ENCODE assay signal across 8 cellular contexts in the genomic region with DNA sequence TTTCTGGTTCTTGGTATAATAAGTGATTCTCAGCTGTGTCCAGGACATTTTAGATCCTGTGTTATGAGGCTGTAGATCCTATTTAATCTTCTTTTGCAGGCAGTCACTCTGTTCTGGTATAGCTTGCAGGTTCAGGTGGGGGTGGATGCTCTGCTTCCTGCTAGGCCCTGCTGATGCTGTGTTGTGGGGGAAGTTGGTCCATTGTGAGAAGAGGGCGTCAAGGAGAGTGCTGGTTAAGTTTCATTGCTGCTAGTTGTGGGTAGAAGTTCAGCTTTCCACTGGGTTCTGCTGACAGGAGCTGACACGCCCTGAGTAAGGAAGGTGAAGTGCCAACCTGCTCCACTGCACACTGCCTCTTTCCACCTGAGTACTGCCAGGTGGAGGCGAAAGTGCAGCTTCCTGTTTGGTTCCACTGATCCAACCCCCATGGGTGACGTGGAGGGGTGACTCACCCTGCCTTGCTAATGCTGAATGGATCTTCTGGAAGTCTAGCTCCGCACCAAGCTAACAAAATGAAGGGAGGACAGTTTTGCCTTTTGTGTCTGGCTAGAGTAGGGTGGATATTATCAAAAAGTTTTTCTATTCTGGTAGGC. TPM values are rescaled to one million over a fixed set of nuclear protein-coding genes. Genes with fewer than 3 reads are reported as not detected.
A peak's percentile ranks its signal among the peaks of the same experiment; 100 is the strongest.
DNase-seq lines count a peak whose midpoint lies in the region; ATAC-seq and TF ChIP-seq lines count a peak whose summit lies in the region.

No MANE protein-coding gene starts in this region.

- no peak overlapping the region for H3K4me3 ChIP-seq in CD4-positive, alpha-beta memory T cell (ENCODE audit: low read length in 2 of 2)
- no peak overlapping the region for H3K4me3 ChIP-seq in endodermal cell (ENCODE audit: low read length)
- no peak overlapping the region for H3K4me3 ChIP-seq in A673 (ENCODE audit: low read depth, low read length, poor library complexity, severe bottlenecking)

- H3K9me3 Mint-ChIP-seq in CD4-positive, alpha-beta memory T cell = no peaks in the 10 kb centered on the region
- H3K9me3 Mint-ChIP-seq in endodermal cell = no peaks in the 10 kb centered on the region
- H3K9me3 Mint-ChIP-seq in stimulated activated effector memory CD8-positive, alpha-beta T cell treated with anti-CD3 and anti-CD28 coated beads, Interleukin-12 subunit alpha, Interleukin-12 subunit beta, amount 100 ng/mL, for 72 hours = no peaks in the 10 kb centered on the region
- no peaks in the 10 kb centered on the region for H3K9me3 Mint-ChIP-seq in mesothelial cell of epicardium

- H3K36me3 ChIP-seq in CD4-positive, alpha-beta memory T cell (ENCODE audit: insufficient read depth, low read length) = peaks cover 21% of the 10 kb centered on the region
- H3K36me3 ChIP-seq in endodermal cell (ENCODE audit: control insufficient read depth, insufficient read depth, low read length) (peaks cover 7% of the 10 kb centered on the region), A673 (ENCODE audit: insufficient read depth, low read length, poor library complexity, severe bottlenecking) (no peaks in the 10 kb centered on the region)

- DNase-seq in CD4-positive, alpha-beta memory T cell = peak; percentile 35 to 88 (median 42)
- peak; percentile 10 to 54 (median 42) for DNase-seq in activated CD4-positive, CD25-positive, alpha-beta regulatory T cell (lab: John Stamatoyannopoulos, UW)
- DNase-seq in endodermal cell (peak; percentile 53), A673 (ENCODE audit: low spot score) (no peak), mesothelial cell of epicardium (ENCODE audit: low spot score in 2 of 2, unreplicated experiment in 2 of 2) (no peak)
- no peak for DNase-seq in stimulated activated effector memory CD8-positive, alpha-beta T cell treated with anti-CD3 and anti-CD28 coated beads, Interleukin-12 subunit alpha, Interleukin-12 subunit beta, amount 100 ng/mL, for 72 hours (ENCODE audit: low spot score in 2 of 2)

- H3K4me1 ChIP-seq in CD4-positive, alpha-beta memory T cell (ENCODE audit: insufficient read depth, low read length) = peaks cover 13% of the 10 kb centered on the region
- H3K4me1 ChIP-seq in endodermal cell (ENCODE audit: control insufficient read depth, insufficient read depth, low read length) = peaks cover 4% of the 10 kb centered on the region
- H3K4me1 ChIP-seq in A673 (ENCODE audit: insufficient read depth, low read length, poor library complexity, severe bottlenecking) = no peaks in the 10 kb centered on the region

- no peak overlapping the region for H3K9ac ChIP-seq in endodermal cell (ENCODE audit: extremely low read depth, low read length, poor library complexity, severe bottlenecking)

- H3K27me3 Mint-ChIP-seq in CD4-positive, alpha-beta memory T cell = no peaks in the 10 kb centered on the region
- H3K27me3 Mint-ChIP-seq in endodermal cell (ENCODE audit: insufficient read depth) (no peaks in the 10 kb centered on the region), mesothelial cell of epicardium (ENCODE audit: low read depth) (no peaks in the 10 kb centered on the region)

- H3K9me3 ChIP-seq in CD4-positive, alpha-beta memory T cell (ENCODE audit: control insufficient read depth in 1 of 2, low read length in 2 of 2) = no peaks in the 10 kb centered on the region
- H3K9me3 ChIP-seq in endodermal cell (ENCODE audit: control insufficient read depth, low read length) = no peaks in the 10 kb centered on the region
- no peaks in the 10 kb centered on the region for H3K9me3 ChIP-seq in A673 (ENCODE audit: low read depth, low read length, poor library complexity, severe bottlenecking)

- peaks cover 44 to 57% of the 10 kb centered on the region in 2 donors for H3K36me3 Mint-ChIP-seq in CD4-positive, alpha-beta memory T cell
- H3K36me3 Mint-ChIP-seq in endodermal cell (ENCODE audit: low read depth) = peaks cover 5% of the 10 kb centered on the region
- peaks cover 73% of the 10 kb centered on the region for H3K36me3 Mint-ChIP-seq in stimulated activated effector memory CD8-positive, alpha-beta T cell treated with anti-CD3 and anti-CD28 coated beads, Interleukin-12 subunit alpha, Interleukin-12 subunit beta, amount 100 ng/mL, for 72 hours
- H3K36me3 Mint-ChIP-seq in mesothelial cell of epicardium = no peaks in the 10 kb centered on the region

- no peak for TF ChIP-seq CTCF in endodermal cell (conservative IDR thresholded peaks at IDR 0.05)
- no peak for TF ChIP-seq CTCF in A673 (conservative IDR thresholded peaks at IDR 0.05; ENCODE audit: low read depth, low read length)
- TF ChIP-seq CTCF in mesothelial cell of epicardium (IDR thresholded peaks at IDR 0.05; ENCODE audit: unreplicated experiment) = no peak

- ATAC-seq in HG02678 (IDR thresholded peaks at IDR 0.05; ENCODE audit: unreplicated experiment) = peak; percentile 52
- peak; percentile 86 for ATAC-seq in stimulated activated effector memory CD8-positive, alpha-beta T cell treated with anti-CD3 and anti-CD28 coated beads, Interleukin-12 subunit alpha, Interleukin-12 subunit beta, amount 100 ng/mL, for 72 hours
- ATAC-seq in HG03025 (IDR thresholded peaks at IDR 0.05; ENCODE audit: low FRiP score, unreplicated experiment) = no peak

- no TSS peak for BruUV-seq in A673 (replicated peaks; lab: Mats Ljungman, UMichigan)

- H3K27ac Mint-ChIP-seq in CD4-positive, alpha-beta memory T cell = peak overlapping the region; percentile 29 to 87 (median 57)
- H3K27ac Mint-ChIP-seq in endodermal cell (no peak overlapping the region), mesothelial cell of epicardium (no peak overlapping the region)
- peak overlapping the region; percentile 48 for H3K27ac Mint-ChIP-seq in stimulated activated effector memory CD8-positive, alpha-beta T cell treated with anti-CD3 and anti-CD28 coated beads, Interleukin-12 subunit alpha, Interleukin-12 subunit beta, amount 100 ng/mL, for 72 hours

- no peak overlapping the region for H3K27ac ChIP-seq in CD4-positive, alpha-beta memory T cell (ENCODE audit: low read depth, low read length)
- no peak overlapping the region for H3K27ac ChIP-seq in endodermal cell (ENCODE audit: low read depth, low read length)
- no peak overlapping the region for H3K27ac ChIP-seq in A673 (ENCODE audit: low read depth, low read length, poor library complexity, severe bottlenecking)

- intact Hi-C loops in CD4-positive, alpha-beta memory T cell (cut with micrococcal nuclease) = loop anchor here (2.0 kb wide), 1 partner anchor 17 kb away; the partner anchor contains the start of genes NMRK1 and OSTF1
- intact Hi-C loops in A673 (cut with micrococcal nuclease; ENCODE audit: unreplicated experiment) = no loop called here

- H3K27me3 ChIP-seq in CD4-positive, alpha-beta memory T cell (ENCODE audit: insufficient read depth, low read length) = no peaks in the 10 kb centered on the region
- no peaks in the 10 kb centered on the region for H3K27me3 ChIP-seq in endodermal cell (ENCODE audit: control insufficient read depth, insufficient read depth, low read length, poor library complexity, severe bottlenecking)
- no peaks in the 10 kb centered on the region for H3K27me3 ChIP-seq in A673 (replicated peaks; ENCODE audit: insufficient read depth, low read depth, low read length, poor library complexity)

- CTCF ChIA-PET in CD4-positive, alpha-beta memory T cell (lab: Charles Lee; ENCODE audit: partially characterized antibody) = interaction anchor here (0.8 to 1.9 kb wide), 8 partner anchors 13 to 298 kb away, joined by 3 to 10 read pairs (median 6); no protein-coding TSS in a partner anchor
- CTCF ChIA-PET in A673 (lab: Charles Lee) = no interaction called here

- WGBS in endodermal cell (ENCODE audit: insufficient coverage in 1 of 2, insufficient read length in 1 of 2), 2 experiments = 89 to 96% methylated on average over 3 to 5 of the region's 5 CpGs

- peak overlapping the region in 1 of 8 donors; percentile 23 for H3K4me3 Mint-ChIP-seq in CD4-positive, alpha-beta memory T cell
- no peak overlapping the region for H3K4me3 Mint-ChIP-seq in endodermal cell
- H3K4me3 Mint-ChIP-seq in stimulated activated effector memory CD8-positive, alpha-beta T cell treated with anti-CD3 and anti-CD28 coated beads, Interleukin-12 subunit alpha, Interleukin-12 subunit beta, amount 100 ng/mL, for 72 hours = no peak overlapping the region
- no peak overlapping the region for H3K4me3 Mint-ChIP-seq in mesothelial cell of epicardium

- POLR2A ChIA-PET in CD4-positive, alpha-beta memory T cell (lab: Charles Lee; ENCODE audit: partially characterized antibody) = interaction anchor here (1.3 to 1.5 kb wide), 4 partner anchors 17 to 46 kb away, joined by 3 to 9 read pairs (median 4); partner anchors contain the start of genes CARNMT1, NMRK1 and OSTF1
- POLR2A ChIA-PET in A673 (lab: Charles Lee; ENCODE audit: low non-redundant PET) = no interaction called here

- H3K4me1 Mint-ChIP-seq in CD4-positive, alpha-beta memory T cell = peaks cover 12 to 30% (median 15%) of the 10 kb centered on the region in 4 donors
- peaks cover 9% of the 10 kb centered on the region for H3K4me1 Mint-ChIP-seq in endodermal cell
- peaks cover 15% of the 10 kb centered on the region for H3K4me1 Mint-ChIP-seq in stimulated activated effector memory CD8-positive, alpha-beta T cell treated with anti-CD3 and anti-CD28 coated beads, Interleukin-12 subunit alpha, Interleukin-12 subunit beta, amount 100 ng/mL, for 72 hours
- peaks cover 3% of the 10 kb centered on the region for H3K4me1 Mint-ChIP-seq in mesothelial cell of epicardium

RNA-seq across cellular contexts. Expression of gene NMRK1, which starts 16.3 kb away (rescaled TPM):
- total RNA-seq in CD4-positive, alpha-beta memory T cell = 100 to 1,000 TPM; 111 to 113 TPM
- 100 to 1,000 TPM in 1 of 2 donors, 10 to 100 TPM in 1; 81.3 to 131 TPM for polyA plus RNA-seq in CD4-positive, alpha-beta memory T cell
- total RNA-seq in endodermal cell (10 to 100 TPM; 14.0 to 29.0 TPM), A673 (2021) (0.67 and 0.70 TPM in 2 replicates), mesothelial cell of epicardium (7.6 to 9.0 TPM (median 7.9 TPM) in 3 replicates)
- 7.0 TPM for polyA plus RNA-seq in endodermal cell (2013, experiment 1 of 2)
- 8.6 TPM for polyA plus RNA-seq in endodermal cell (2013, experiment 2 of 2)

RNA-seq across cellular contexts. Expression of gene OSTF1, which starts 16.7 kb away (rescaled TPM):
- 10 to 100 TPM; 59.8 to 60.8 TPM for total RNA-seq in CD4-positive, alpha-beta memory T cell
- polyA plus RNA-seq in CD4-positive, alpha-beta memory T cell = 100 to 1,000 TPM; 178 to 188 TPM
- total RNA-seq in endodermal cell (10 to 100 TPM; 15.0 to 20.5 TPM), A673 (2021) (1.2 and 2.3 TPM in 2 replicates), mesothelial cell of epicardium (10.5 to 13.3 TPM (median 10.7 TPM) in 3 replicates)
- polyA plus RNA-seq in endodermal cell (2013, experiment 1 of 2) = 5.7 TPM
- polyA plus RNA-seq in endodermal cell (2013, experiment 2 of 2) = 8.4 TPM

RNA-seq across cellular contexts. Expression of gene CARNMT1, which starts 43.5 kb away (rescaled TPM):
- 10 to 100 TPM; 28.7 to 29.4 TPM for total RNA-seq in CD4-positive, alpha-beta memory T cell
- polyA plus RNA-seq in CD4-positive, alpha-beta memory T cell = 10 to 100 TPM; 12.5 to 12.9 TPM
- 10 to 100 TPM; 24.9 to 31.4 TPM for total RNA-seq in endodermal cell
- 11.5 TPM for polyA plus RNA-seq in endodermal cell (2013, experiment 1 of 2)
- polyA plus RNA-seq in endodermal cell (2013, experiment 2 of 2) = 12.3 TPM
- total RNA-seq in A673 (2021) = 14.7 and 17.4 TPM in 2 replicates
- total RNA-seq in mesothelial cell of epicardium = 22.0 to 27.2 TPM (median 24.2 TPM) in 3 replicates

Comparison
In these comparisons a context has a peak if more than half of its experiments do, and no peak if none do; other contexts are left out.
1. DNase-seq: peak in CD4-positive, alpha-beta memory T cell (5 of 5), activated CD4-positive, CD25-positive, alpha-beta regulatory T cell (4 of 4) and endodermal cell (single experiment); none in stimulated activated effector memory CD8-positive, alpha-beta T cell treated with anti-CD3 and anti-CD28 coated beads, Interleukin-12 subunit alpha, Interleukin-12 subunit beta, amount 100 ng/mL, for 72 hours (0 of 2), A673 (single experiment) and mesothelial cell of epicardium (0 of 2).
2. H3K27ac Mint-ChIP-seq: peak in CD4-positive, alpha-beta memory T cell (7 of 7) and stimulated activated effector memory CD8-positive, alpha-beta T cell treated with anti-CD3 and anti-CD28 coated beads, Interleukin-12 subunit alpha, Interleukin-12 subunit beta, amount 100 ng/mL, for 72 hours (single experiment); none in endodermal cell (single experiment) and mesothelial cell of epicardium (single experiment).